ENCODE assay signal across 17 cellular contexts in the genomic region with DNA sequence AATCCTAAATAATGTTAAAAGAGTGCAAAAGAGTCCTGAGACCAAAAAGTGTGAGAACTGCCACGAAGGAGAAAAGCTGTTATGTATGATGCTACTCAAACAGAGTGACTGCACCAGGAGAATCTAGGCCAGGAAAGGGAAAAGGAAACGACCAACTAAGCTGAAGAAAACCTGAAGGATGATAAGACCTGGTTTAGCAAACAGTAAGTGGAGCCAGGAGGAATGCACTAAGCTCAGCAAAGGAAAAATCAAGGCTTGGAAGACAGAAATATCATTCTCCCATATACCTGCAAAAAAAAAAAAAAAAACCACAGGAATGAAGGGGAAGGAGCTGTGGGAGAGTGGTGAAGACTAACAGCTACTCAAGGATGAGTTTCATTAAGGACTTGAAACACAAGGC. TPM values are rescaled to one million over a fixed set of nuclear protein-coding genes. Genes with fewer than 3 reads are reported as not detected.
DNase-seq lines count a peak whose midpoint lies in the region; ATAC-seq and TF ChIP-seq lines count a peak whose summit lies in the region.
"Had no signal": no experiment of that assay in that cellular context is flagged by ENCODE, and none has a peak within 500 bp of the region (broad histone marks: within the 10 kb centered on the region; RNA-seq: fewer than 3 reads in every experiment).

No MANE protein-coding gene starts in this region.

- no peak for TF ChIP-seq CTCF in right atrium auricular region (IDR thresholded peaks at IDR 0.05)

- H3K4me1 ChIP-seq in right atrium auricular region (peaks cover 0 to 18% of the 10 kb centered on the region in 2 donors), right cardiac atrium (ENCODE audit: control insufficient read depth, insufficient read depth, low read length) (peaks cover 1% of the 10 kb centered on the region)

- H3K4me3 ChIP-seq in right atrium auricular region: no peak overlapping the region
- no peak overlapping the region for H3K4me3 ChIP-seq in right cardiac atrium (ENCODE audit: low read length)
- H3K4me3 ChIP-seq: GM23248, SJSA1 had no signal

- intact Hi-C loops in right cardiac atrium (cut with DNase I): no loop called here

- H3K27ac ChIP-seq in right atrium auricular region (peak overlapping the region; percentile 22 to 80), right cardiac atrium (ENCODE audit: low read length) (no peak overlapping the region)
- H3K27ac ChIP-seq: GM23248, KMS-11, SJSA1 had no signal

- 68% methylated on average over 2 of the region's 2 CpGs for WGBS in right cardiac atrium

- DNase-seq in right atrium auricular region (ENCODE audit: low spot score) (no peak), right cardiac atrium (no peak), amniotic epithelial cell (ENCODE audit: low read depth) (peak; percentile 51), kidney tubule cell (ENCODE audit: low spot score) (peak; percentile 17), pons (ENCODE audit: low spot score) (no peak)
- no peak for DNase-seq in stimulated activated naive CD4-positive, alpha-beta T cell treated with Interleukin-2 at 50 U/mL for 16 hours (lab: John Stamatoyannopoulos, UW)
- DNase-seq: Calu3, GM23248, NCI-H1048, NCI-H1436 treated with DMSO at 0.1 percent for 48 hours, NCI-H2029 treated with DMSO at 0.1 percent for 48 hours, NCI-H510A, NCI-H82 had no signal

- no peak for ATAC-seq in right cardiac atrium
- no peak for ATAC-seq in HG02678 (IDR thresholded peaks at IDR 0.05; ENCODE audit: unreplicated experiment)
- no peak for ATAC-seq in HG03354 (IDR thresholded peaks at IDR 0.05; ENCODE audit: poor library complexity, severe bottlenecking, unreplicated experiment)

- no peaks in the 10 kb centered on the region for H3K27me3 ChIP-seq in right atrium auricular region
- no peaks in the 10 kb centered on the region for H3K27me3 ChIP-seq in right cardiac atrium (ENCODE audit: control insufficient read depth, insufficient read depth)
- H3K27me3 ChIP-seq: SJSA1 had no signal

- H3K9me3 ChIP-seq in right atrium auricular region (no peaks in the 10 kb centered on the region), right cardiac atrium (ENCODE audit: control insufficient read depth, low read length) (no peaks in the 10 kb centered on the region)
- H3K9me3 ChIP-seq: SJSA1 had no signal

- H3K36me3 ChIP-seq in right atrium auricular region: no peaks in the 10 kb centered on the region

RNA-seq across cellular contexts. Expression of gene CMC2, which starts 21.1 kb away (rescaled TPM):
- 100 to 1,000 TPM; 136 to 212 TPM for total RNA-seq in right atrium auricular region
- 100 to 1,000 TPM; 117 to 127 (median 125) TPM for total RNA-seq in right cardiac atrium
- polyA plus RNA-seq in right cardiac atrium: 342 TPM

RNA-seq across cellular contexts. Expression of gene CENPN, which starts 21.4 kb away (rescaled TPM):
- 10 to 100 TPM; 10.5 to 18.1 TPM for total RNA-seq in right atrium auricular region
- total RNA-seq in right cardiac atrium: 10 to 100 TPM in 1 of 4 donors, 1 to 10 TPM in 3; 6.4 to 11.8 (median 7.9) TPM
- 4.9 TPM for polyA plus RNA-seq in right cardiac atrium

RNA-seq across cellular contexts. Expression of gene ATMIN, which starts 50.0 kb away (rescaled TPM):
- total RNA-seq in right atrium auricular region (10 to 100 TPM; 20.5 to 25.6 TPM), right cardiac atrium (10 to 100 TPM; 19.9 to 25.7 (median 22.1) TPM)
- polyA plus RNA-seq in right cardiac atrium: 9.4 TPM

Comparison
In these comparisons a context has a peak if more than half of its experiments do, and no peak if none do; other contexts are left out.
1. DNase-seq: peak in amniotic epithelial cell (single experiment) and kidney tubule cell (single experiment); none in right atrium auricular region (single experiment), right cardiac atrium (0 of 3), pons (single experiment) and stimulated activated naive CD4-positive, alpha-beta T cell treated with Interleukin-2 at 50 U/mL for 16 hours (single experiment).